ENCODE assay signal across 23 cellular contexts in genomic region chr15:78533331-78533730, GRCh38.
"Had no signal": no experiment of that assay in that cellular context is flagged by ENCODE, and none has a peak within 500 bp of the region (broad histone marks: within the 10 kb centered on the region; RNA-seq: fewer than 3 reads in every experiment).

No MANE protein-coding gene starts in this region.

- H3K36me3 Mint-ChIP-seq: naive thymus-derived CD8-positive, alpha-beta T cell; stimulated activated memory B cell treated with anti-CD40 and anti-IgM and Interleukin-4, amounts not matched to agents 10 μg/mL and 1 μg/mL and 100 μg/mL, for 72 hours had no signal

- H3K27me3 Mint-ChIP-seq: dendritic cell treated with granulocyte-macrophage colony-stimulating factor and Interleukin-4, amounts not matched to agents 40 ng/mL and 50 ng/mL, for 4 days; effector memory CD8-positive, alpha-beta T cell; naive thymus-derived CD8-positive, alpha-beta T cell; stimulated activated naive CD8-positive, alpha-beta T cell treated with anti-CD3 and anti-CD28 coated beads, Interleukin-15, amount 100 ng/mL, for 72 hours had no signal

- H3K9ac ChIP-seq: parathyroid adenoma had no signal

- ATAC-seq: effector memory CD8-positive, alpha-beta T cell; gastroesophageal sphincter; mucosa of descending colon; naive thymus-derived CD8-positive, alpha-beta T cell; psoas muscle; sciatic nerve; stimulated activated memory B cell treated with anti-CD40 and anti-IgM and Interleukin-4, amounts not matched to agents 10 μg/mL and 1 μg/mL and 100 μg/mL, for 72 hours; stimulated activated naive CD8-positive, alpha-beta T cell treated with anti-CD3 and anti-CD28 coated beads, Interleukin-15, amount 100 ng/mL, for 72 hours had no signal

- H3K4me1 Mint-ChIP-seq: naive thymus-derived CD8-positive, alpha-beta T cell; stimulated activated memory B cell treated with anti-CD40 and anti-IgM and Interleukin-4, amounts not matched to agents 10 μg/mL and 1 μg/mL and 100 μg/mL, for 72 hours had no signal

- H3K36me3 ChIP-seq: spleen, thoracic aorta, transverse colon had no signal

- H3K27me3 ChIP-seq: esophagus muscularis mucosa, gastroesophageal sphincter, hepatocyte, spleen, transverse colon had no signal

- H2AFZ ChIP-seq: hepatocyte, parathyroid adenoma had no signal

- H3K9me3 Mint-ChIP-seq: dendritic cell treated with granulocyte-macrophage colony-stimulating factor and Interleukin-4, amounts not matched to agents 40 ng/mL and 50 ng/mL, for 4 days; effector memory CD8-positive, alpha-beta T cell; naive thymus-derived CD8-positive, alpha-beta T cell; neural crest cell; stimulated activated memory B cell treated with anti-CD40 and anti-IgM and Interleukin-4, amounts not matched to agents 10 μg/mL and 1 μg/mL and 100 μg/mL, for 72 hours; stimulated activated naive CD8-positive, alpha-beta T cell treated with anti-CD3 and anti-CD28 coated beads, Interleukin-15, amount 100 ng/mL, for 72 hours had no signal

- H3K79me2 ChIP-seq: hepatocyte, parathyroid adenoma had no signal

- H3K27ac Mint-ChIP-seq: dendritic cell treated with granulocyte-macrophage colony-stimulating factor and Interleukin-4, amounts not matched to agents 40 ng/mL and 50 ng/mL, for 4 days; effector memory CD8-positive, alpha-beta T cell; naive thymus-derived CD8-positive, alpha-beta T cell; stimulated activated memory B cell treated with anti-CD40 and anti-IgM and Interleukin-4, amounts not matched to agents 10 μg/mL and 1 μg/mL and 100 μg/mL, for 72 hours; stimulated activated naive CD8-positive, alpha-beta T cell treated with anti-CD3 and anti-CD28 coated beads, Interleukin-15, amount 100 ng/mL, for 72 hours had no signal

- H3K27ac ChIP-seq: epithelial cell of prostate, esophagus muscularis mucosa, gastroesophageal sphincter, hepatocyte, parathyroid adenoma, psoas muscle, spleen, thoracic aorta, transverse colon had no signal

- H3K4me1 ChIP-seq: gastroesophageal sphincter, parathyroid adenoma, psoas muscle, spleen, transverse colon had no signal

- DNase-seq: cerebellar nuclear complex; effector memory CD8-positive, alpha-beta T cell; kidney glomerular epithelial cell; mucosa of descending colon; naive thymus-derived CD8-positive, alpha-beta T cell; occipital lobe; psoas muscle; spleen; stimulated activated CD4-positive, alpha-beta T cell treated with anti-CD3 and anti-CD28 coated beads, Interleukin-15, amount 100 ng/mL, for 24 hours; stimulated activated CD4-positive, alpha-beta T cell treated with anti-CD3 and anti-CD28 coated beads, Interleukin-1b, Interleukin-23, amount 100 ng/mL, for 48 hours; stimulated activated CD4-positive, alpha-beta T cell treated with anti-CD3 and anti-CD28 coated beads, Interleukin-4, amount 100 ng/mL, for 24 hours; stimulated activated naive CD8-positive, alpha-beta T cell treated with anti-CD3 and anti-CD28 coated beads, Interleukin-15, amount 100 ng/mL, for 72 hours; transverse colon had no signal

- H3K4me2 ChIP-seq: hepatocyte had no signal

- H3K4me3 Mint-ChIP-seq: dendritic cell treated with granulocyte-macrophage colony-stimulating factor and Interleukin-4, amounts not matched to agents 40 ng/mL and 50 ng/mL, for 4 days; effector memory CD8-positive, alpha-beta T cell; naive thymus-derived CD8-positive, alpha-beta T cell; neural crest cell; stimulated activated memory B cell treated with anti-CD40 and anti-IgM and Interleukin-4, amounts not matched to agents 10 μg/mL and 1 μg/mL and 100 μg/mL, for 72 hours; stimulated activated naive CD8-positive, alpha-beta T cell treated with anti-CD3 and anti-CD28 coated beads, Interleukin-15, amount 100 ng/mL, for 72 hours had no signal

- H3K9me3 ChIP-seq: esophagus muscularis mucosa, gastroesophageal sphincter, mucosa of descending colon, psoas muscle, spleen, thoracic aorta, transverse colon had no signal

- H3K4me3 ChIP-seq: esophagus muscularis mucosa, gastroesophageal sphincter, hepatocyte, mucosa of descending colon, psoas muscle, spleen, thoracic aorta, transverse colon had no signal
